Comparison of ENCODE assay signal across 1 cellular context in genomic region chr4:148782284-148782683, GRCh38.
TF ChIP-seq lines count a peak whose summit lies in the region.

No MANE protein-coding gene starts in this region.

TF ChIP-seq in H1, 55 proteins besides CTCF, POLR2A, EP300 and RAD21:
- TF ChIP-seq GABPA (IDR thresholded peaks at IDR 0.05; ENCODE audit: borderline replicate concordance, insufficient read depth, low read length): no peak
- peak; percentile 48; the same call in 1 of the 2 replicates for TF ChIP-seq YY1 (IDR thresholded peaks at IDR 0.05; ENCODE audit: low read depth, low read length)
- TF ChIP-seq SIRT6 (IDR thresholded peaks at IDR 0.05; ENCODE audit: low read length): no peak
- peak; percentile 99 for TF ChIP-seq TEAD4 (IDR thresholded peaks at IDR 0.05; ENCODE audit: low read depth, low read length)
- TF ChIP-seq KDM1A (IDR thresholded peaks at IDR 0.05; ENCODE audit: borderline replicate concordance, low read length): peak; percentile 18; the same call in 1 of the 2 replicates
- peak; percentile 63 for TF ChIP-seq SP1 (IDR thresholded peaks at IDR 0.05; ENCODE audit: low read depth, low read length)
- TF ChIP-seq BCL11A (IDR thresholded peaks at IDR 0.05; ENCODE audit: low read depth in 2 of 2, low read length in 2 of 2): peak in 1 of 2 experiments; percentile 18
